In genomic region chr3:144816366-144816765, GRCh38 we compare ENCODE assay signal across 15 cellular contexts.
DNase-seq lines count a peak whose midpoint lies in the region; ATAC-seq, FAIRE-seq and TF ChIP-seq lines count a peak whose summit lies in the region.
"Had no signal": no experiment of that assay in that cellular context is flagged by ENCODE, and none has a peak within 500 bp of the region (broad histone marks: within the 10 kb centered on the region; RNA-seq: fewer than 3 reads in every experiment).

No MANE protein-coding gene starts in this region.

- peaks cover 0 to 2% of the 10 kb centered on the region in 2 donors for H3K9me3 Mint-ChIP-seq in activated T-cell treated with anti-CD3 and anti-CD28 coated beads, Interleukin-2, amount 50 U/mL, for 72 hours
- H3K9me3 Mint-ChIP-seq in CD4-positive, alpha-beta T cell, result no peaks in the 10 kb centered on the region
- H3K9me3 Mint-ChIP-seq: IgD-negative memory B cell had no signal

- no peaks in the 10 kb centered on the region for H3K4me1 Mint-ChIP-seq in activated T-cell treated with anti-CD3 and anti-CD28 coated beads, Interleukin-2, amount 50 U/mL, for 72 hours (ENCODE audit: low read depth)
- H3K4me1 Mint-ChIP-seq in CD4-positive, alpha-beta T cell (ENCODE audit: low read depth), result no peaks in the 10 kb centered on the region
- H3K4me1 Mint-ChIP-seq: IgD-negative memory B cell had no signal

- H3K9me3 ChIP-seq in endothelial cell of umbilical vein (replicated peaks; ENCODE audit: control insufficient read depth, insufficient read depth, low read length) (no peaks in the 10 kb centered on the region), adrenal gland (replicated peaks in 1 of 3) (no peaks in the 10 kb centered on the region)
- no peaks in the 10 kb centered on the region for H3K9me3 ChIP-seq in CD4-positive, alpha-beta T cell (ENCODE audit: control insufficient read depth, low read length)
- H3K9me3 ChIP-seq: BLaER1 had no signal

- no peak for FAIRE-seq in endothelial cell of umbilical vein (lab: Jason Lieb, UNC)
- FAIRE-seq: H54 had no signal

- POLR2A ChIA-PET in endothelial cell of umbilical vein (lab: Charles Lee), result no interaction called here
- POLR2A ChIA-PET in CD4-positive, alpha-beta T cell (lab: Charles Lee), result no interaction called here

- no peaks in the 10 kb centered on the region for H3K9me1 ChIP-seq in endothelial cell of umbilical vein (replicated peaks; ENCODE audit: control insufficient read depth, extremely low read depth, insufficient read depth, low read length)

- no peak overlapping the region for H3K27ac Mint-ChIP-seq in activated T-cell treated with anti-CD3 and anti-CD28 coated beads, Interleukin-2, amount 50 U/mL, for 72 hours
- no peak overlapping the region for H3K27ac Mint-ChIP-seq in CD4-positive, alpha-beta T cell
- H3K27ac Mint-ChIP-seq: IgD-negative memory B cell had no signal

- H3K9ac ChIP-seq in endothelial cell of umbilical vein (replicated peaks; ENCODE audit: extremely low read depth, insufficient read depth, low read length), result no peak overlapping the region
- H3K9ac ChIP-seq: BLaER1 had no signal

- no peak for TF ChIP-seq CTCF in endothelial cell of umbilical vein (IDR thresholded peaks at IDR 0.05; ENCODE audit: extremely low read depth in 1 of 2, insufficient read depth in 1 of 2, low read depth in 1 of 2, low read length in 2 of 2)
- TF ChIP-seq CTCF in fibroblast of mammary gland (conservative IDR thresholded peaks at IDR 0.05; ENCODE audit: control insufficient read depth, insufficient read depth, low read depth, low read length), result no peak
- no peak for TF ChIP-seq CTCF in adrenal gland (IDR thresholded peaks at IDR 0.05)
- no peak for TF ChIP-seq CTCF in CD4-positive, alpha-beta T cell (IDR thresholded peaks at IDR 0.05)

- no peaks in the 10 kb centered on the region for H4K20me1 ChIP-seq in endothelial cell of umbilical vein (replicated peaks; ENCODE audit: control insufficient read depth, extremely low read depth, insufficient read depth, low read length)
- H4K20me1 ChIP-seq: BLaER1 had no signal

- no peak overlapping the region for H2AFZ ChIP-seq in endothelial cell of umbilical vein (ENCODE audit: low read depth, low read length)

- H3K4me1 ChIP-seq in endothelial cell of umbilical vein (ENCODE audit: control insufficient read depth, extremely low read depth, insufficient read depth, low read length) (no peaks in the 10 kb centered on the region), adrenal gland (replicated peaks in 1 of 2) (no peaks in the 10 kb centered on the region)
- H3K4me1 ChIP-seq: BLaER1 had no signal

- DNase-seq in NCI-H1417 (lab: John Stamatoyannopoulos, UW), result peak in 2 of 3 experiments; percentile 21 to 89
- DNase-seq in NCI-H1417 treated with DMSO at 0.1 percent for 48 hours (lab: John Stamatoyannopoulos, UW), result no peak
- no peak for DNase-seq in endothelial cell of umbilical vein (ENCODE audit: low read depth, low spot score)
- peak; percentile 5 for DNase-seq in fibroblast of mammary gland (ENCODE audit: low read depth)
- no peak for DNase-seq in adrenal gland
- DNase-seq in activated T-cell treated with anti-CD3 and anti-CD28 coated beads, Interleukin-2, amount 50 U/mL, for 72 hours, result no peak
- no peak for DNase-seq in CD4-positive, alpha-beta T cell
- DNase-seq: AML-193, DMS53, GF-D8 had no signal

- CTCF ChIA-PET in endothelial cell of umbilical vein (lab: Charles Lee), result no interaction called here
- CTCF ChIA-PET in CD4-positive, alpha-beta T cell (lab: Charles Lee), result no interaction called here

- no peaks in the 10 kb centered on the region for H3K79me2 ChIP-seq in endothelial cell of umbilical vein (ENCODE audit: control insufficient read depth, insufficient read depth, low read length)

- peaks cover 0 to 1% of the 10 kb centered on the region in 2 donors for H3K36me3 Mint-ChIP-seq in activated T-cell treated with anti-CD3 and anti-CD28 coated beads, Interleukin-2, amount 50 U/mL, for 72 hours (ENCODE audit: insufficient read depth in 2 of 2)
- no peaks in the 10 kb centered on the region for H3K36me3 Mint-ChIP-seq in CD4-positive, alpha-beta T cell (ENCODE audit: low read depth)
- H3K36me3 Mint-ChIP-seq: IgD-negative memory B cell had no signal

- H3K27me3 ChIP-seq in endothelial cell of umbilical vein (ENCODE audit: control insufficient read depth in 2 of 2, insufficient read depth in 2 of 2, low read length in 2 of 2), result no peaks in the 10 kb centered on the region
- no peaks in the 10 kb centered on the region for H3K27me3 ChIP-seq in adrenal gland
- no peaks in the 10 kb centered on the region for H3K27me3 ChIP-seq in CD4-positive, alpha-beta T cell (ENCODE audit: control insufficient read depth, insufficient read depth, low read length)
- H3K27me3 ChIP-seq: BLaER1 had no signal

- TF ChIP-seq POLR2A in endothelial cell of umbilical vein (IDR thresholded peaks at IDR 0.05; ENCODE audit: low read depth, low read length) (no peak), adrenal gland (IDR thresholded peaks at IDR 0.05) (no peak)

- dilution Hi-C loops in endothelial cell of umbilical vein (cut with MboI; ENCODE audit: extremely low pct_ligation_motif_present, low sequenced_read_pairs), result no loop called here

- no peak overlapping the region for H3K4me3 Mint-ChIP-seq in activated T-cell treated with anti-CD3 and anti-CD28 coated beads, Interleukin-2, amount 50 U/mL, for 72 hours
- H3K4me3 Mint-ChIP-seq in CD4-positive, alpha-beta T cell, result no peak overlapping the region
- H3K4me3 Mint-ChIP-seq: IgD-negative memory B cell had no signal

- ATAC-seq in activated T-cell treated with anti-CD3 and anti-CD28 coated beads, Interleukin-2, amount 50 U/mL, for 72 hours (replicated peaks in 1 of 2), result no peak
- ATAC-seq in esophagus mucosa, result no peak
- ATAC-seq in CD4-positive, alpha-beta T cell (ENCODE audit: poor library complexity), result no peak

- no peak overlapping the region for H3K4me3 ChIP-seq in endothelial cell of umbilical vein (replicated peaks in 1 of 3; ENCODE audit: insufficient read depth in 1 of 3, low read depth in 1 of 3, low read length in 3 of 3)
- no peak overlapping the region for H3K4me3 ChIP-seq in fibroblast of mammary gland (ENCODE audit: control insufficient read depth, low read depth, low read length)
- no peak overlapping the region for H3K4me3 ChIP-seq in adrenal gland
- H3K4me3 ChIP-seq: BLaER1 had no signal

- no TSS peak for BruUV-seq in endothelial cell of umbilical vein (replicated peaks; lab: Mats Ljungman, UMichigan)

- H3K4me2 ChIP-seq in endothelial cell of umbilical vein (ENCODE audit: insufficient read depth, low read length), result no peak overlapping the region
- H3K4me2 ChIP-seq: BLaER1 had no signal

- H3K36me3 ChIP-seq in endothelial cell of umbilical vein (ENCODE audit: control insufficient read depth in 2 of 2, extremely low read depth in 1 of 2, insufficient read depth in 2 of 2, low read length in 2 of 2) (no peaks in the 10 kb centered on the region), adrenal gland (replicated peaks in 1 of 2) (no peaks in the 10 kb centered on the region)
- H3K36me3 ChIP-seq: BLaER1 had no signal

- WGBS in adrenal gland, 4 donors, result 68 to 78% (median 72%) methylated on average over 2 of the region's 2 CpGs

- H3K27me3 Mint-ChIP-seq in activated T-cell treated with anti-CD3 and anti-CD28 coated beads, Interleukin-2, amount 50 U/mL, for 72 hours (ENCODE audit: low read depth), result no peaks in the 10 kb centered on the region
- H3K27me3 Mint-ChIP-seq in CD4-positive, alpha-beta T cell, result no peaks in the 10 kb centered on the region
- H3K27me3 Mint-ChIP-seq: IgD-negative memory B cell had no signal

- H3K27ac ChIP-seq in endothelial cell of umbilical vein (ENCODE audit: insufficient read depth, low read depth, low read length) (no peak overlapping the region), adrenal gland (no peak overlapping the region)
- H3K27ac ChIP-seq in CD4-positive, alpha-beta T cell (ENCODE audit: low read depth, low read length), result no peak overlapping the region
- H3K27ac ChIP-seq: 22Rv1, BLaER1 had no signal

- intact Hi-C loops in endothelial cell of umbilical vein (cut with micrococcal nuclease) (no loop called here), adrenal gland (cut with DNase I) (no loop called here)
- intact Hi-C loops in CD4-positive, alpha-beta T cell (cut with DNase I, micrococcal nuclease), result no loop called here

TF ChIP-seq in endothelial cell of umbilical vein, 7 proteins besides CTCF, POLR2A, EP300 and RAD21:
- TF ChIP-seq JUN (IDR thresholded peaks at IDR 0.05; ENCODE audit: borderline replicate concordance, insufficient read depth, insufficient read length, low read depth) (no peak), FOS (IDR thresholded peaks at IDR 0.05; ENCODE audit: borderline replicate concordance, insufficient read depth, low read length) (peak; percentile 32)

Comparison
In these comparisons a context has a peak if more than half of its experiments do, and no peak if none do; other contexts are left out.
1. DNase-seq: peak in NCI-H1417 (2 of 3) and fibroblast of mammary gland (single experiment); none in NCI-H1417 treated with DMSO at 0.1 percent for 48 hours (single experiment), endothelial cell of umbilical vein (single experiment), adrenal gland (0 of 7), activated T-cell treated with anti-CD3 and anti-CD28 coated beads, Interleukin-2, amount 50 U/mL, for 72 hours (0 of 2) and CD4-positive, alpha-beta T cell (0 of 10).